Comparison of ENCODE assay signal across 2 cellular contexts in the genomic region with DNA sequence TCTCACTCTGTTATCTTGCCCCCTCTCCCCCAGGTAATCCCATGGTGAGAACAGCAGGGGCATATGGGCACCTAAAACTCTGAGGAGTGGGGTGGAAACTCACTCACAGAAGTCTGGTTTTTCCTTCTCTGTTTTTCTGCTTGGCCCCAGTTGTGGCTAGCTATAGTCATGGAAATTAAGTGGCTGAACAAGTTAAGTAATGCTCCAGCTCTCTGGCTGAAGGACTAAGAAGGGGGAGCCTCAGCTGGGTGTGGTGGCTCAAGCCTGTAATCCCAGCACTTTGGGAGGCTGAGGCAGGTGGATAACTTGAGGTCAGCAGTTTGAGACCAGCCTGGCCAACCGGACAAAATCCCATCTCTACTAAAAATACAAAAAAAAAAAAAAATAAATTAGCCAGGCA.
TF ChIP-seq lines count a peak whose summit lies in the region.

No MANE protein-coding gene starts in this region.

TF ChIP-seq in GM23338, 12 proteins besides CTCF, POLR2A, EP300 and RAD21 (continued from another document):
- TF ChIP-seq, protein P1, sequence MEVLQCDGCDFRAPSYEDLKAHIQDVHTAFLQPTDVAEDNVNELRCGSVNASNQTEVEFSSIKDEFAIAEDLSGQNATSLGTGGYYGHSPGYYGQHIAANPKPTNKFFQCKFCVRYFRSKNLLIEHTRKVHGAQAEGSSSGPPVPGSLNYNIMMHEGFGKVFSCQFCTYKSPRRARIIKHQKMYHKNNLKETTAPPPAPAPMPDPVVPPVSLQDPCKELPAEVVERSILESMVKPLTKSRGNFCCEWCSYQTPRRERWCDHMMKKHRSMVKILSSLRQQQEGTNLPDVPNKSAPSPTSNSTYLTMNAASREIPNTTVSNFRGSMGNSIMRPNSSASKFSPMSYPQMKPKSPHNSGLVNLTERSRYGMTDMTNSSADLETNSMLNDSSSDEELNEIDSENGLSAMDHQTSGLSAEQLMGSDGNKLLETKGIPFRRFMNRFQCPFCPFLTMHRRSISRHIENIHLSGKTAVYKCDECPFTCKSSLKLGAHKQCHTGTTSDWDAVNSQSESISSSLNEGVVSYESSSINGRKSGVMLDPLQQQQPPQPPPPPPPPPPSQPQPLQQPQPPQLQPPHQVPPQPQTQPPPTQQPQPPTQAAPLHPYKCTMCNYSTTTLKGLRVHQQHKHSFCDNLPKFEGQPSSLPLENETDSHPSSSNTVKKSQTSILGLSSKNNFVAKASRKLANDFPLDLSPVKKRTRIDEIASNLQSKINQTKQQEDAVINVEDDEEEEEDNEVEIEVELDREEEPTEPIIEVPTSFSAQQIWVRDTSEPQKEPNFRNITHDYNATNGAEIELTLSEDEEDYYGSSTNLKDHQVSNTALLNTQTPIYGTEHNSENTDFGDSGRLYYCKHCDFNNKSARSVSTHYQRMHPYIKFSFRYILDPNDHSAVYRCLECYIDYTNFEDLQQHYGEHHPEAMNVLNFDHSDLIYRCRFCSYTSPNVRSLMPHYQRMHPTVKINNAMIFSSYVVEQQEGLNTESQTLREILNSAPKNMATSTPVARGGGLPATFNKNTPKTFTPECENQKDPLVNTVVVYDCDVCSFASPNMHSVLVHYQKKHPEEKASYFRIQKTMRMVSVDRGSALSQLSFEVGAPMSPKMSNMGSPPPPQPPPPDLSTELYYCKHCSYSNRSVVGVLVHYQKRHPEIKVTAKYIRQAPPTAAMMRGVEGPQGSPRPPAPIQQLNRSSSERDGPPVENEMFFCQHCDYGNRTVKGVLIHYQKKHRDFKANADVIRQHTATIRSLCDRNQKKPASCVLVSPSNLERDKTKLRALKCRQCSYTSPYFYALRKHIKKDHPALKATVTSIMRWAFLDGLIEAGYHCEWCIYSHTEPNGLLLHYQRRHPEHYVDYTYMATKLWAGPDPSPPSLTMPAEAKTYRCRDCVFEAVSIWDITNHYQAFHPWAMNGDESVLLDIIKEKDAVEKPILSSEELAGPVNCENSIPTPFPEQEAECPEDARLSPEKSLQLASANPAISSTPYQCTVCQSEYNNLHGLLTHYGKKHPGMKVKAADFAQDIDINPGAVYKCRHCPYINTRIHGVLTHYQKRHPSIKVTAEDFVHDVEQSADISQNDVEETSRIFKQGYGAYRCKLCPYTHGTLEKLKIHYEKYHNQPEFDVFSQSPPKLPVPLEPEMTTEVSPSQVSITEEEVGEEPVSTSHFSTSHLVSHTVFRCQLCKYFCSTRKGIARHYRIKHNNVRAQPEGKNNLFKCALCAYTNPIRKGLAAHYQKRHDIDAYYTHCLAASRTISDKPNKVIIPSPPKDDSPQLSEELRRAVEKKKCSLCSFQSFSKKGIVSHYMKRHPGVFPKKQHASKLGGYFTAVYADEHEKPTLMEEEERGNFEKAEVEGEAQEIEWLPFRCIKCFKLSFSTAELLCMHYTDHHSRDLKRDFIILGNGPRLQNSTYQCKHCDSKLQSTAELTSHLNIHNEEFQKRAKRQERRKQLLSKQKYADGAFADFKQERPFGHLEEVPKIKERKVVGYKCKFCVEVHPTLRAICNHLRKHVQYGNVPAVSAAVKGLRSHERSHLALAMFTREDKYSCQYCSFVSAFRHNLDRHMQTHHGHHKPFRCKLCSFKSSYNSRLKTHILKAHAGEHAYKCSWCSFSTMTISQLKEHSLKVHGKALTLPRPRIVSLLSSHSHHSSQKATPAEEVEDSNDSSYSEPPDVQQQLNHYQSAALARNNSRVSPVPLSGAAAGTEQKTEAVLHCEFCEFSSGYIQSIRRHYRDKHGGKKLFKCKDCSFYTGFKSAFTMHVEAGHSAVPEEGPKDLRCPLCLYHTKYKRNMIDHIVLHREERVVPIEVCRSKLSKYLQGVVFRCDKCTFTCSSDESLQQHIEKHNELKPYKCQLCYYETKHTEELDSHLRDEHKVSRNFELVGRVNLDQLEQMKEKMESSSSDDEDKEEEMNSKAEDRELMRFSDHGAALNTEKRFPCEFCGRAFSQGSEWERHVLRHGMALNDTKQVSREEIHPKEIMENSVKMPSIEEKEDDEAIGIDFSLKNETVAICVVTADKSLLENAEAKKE (CRISPR knock-in tag; IDR thresholded peaks at IDR 0.05): peak; percentile 16; the same call in 1 of the 2 replicates
- TF ChIP-seq STAT1 (IDR thresholded peaks at IDR 0.05; ENCODE audit: unreplicated experiment) (no peak), ZNF331 (CRISPR knock-in tag; IDR thresholded peaks at IDR 0.05; ENCODE audit: low read depth) (no peak)
TF ChIP-seq in GM23338: peak in this region for 1.

TF ChIP-seq in GM12878, 131 proteins besides CTCF, POLR2A, EP300 and RAD21 (continued from another document):
- TF ChIP-seq, protein P2, sequence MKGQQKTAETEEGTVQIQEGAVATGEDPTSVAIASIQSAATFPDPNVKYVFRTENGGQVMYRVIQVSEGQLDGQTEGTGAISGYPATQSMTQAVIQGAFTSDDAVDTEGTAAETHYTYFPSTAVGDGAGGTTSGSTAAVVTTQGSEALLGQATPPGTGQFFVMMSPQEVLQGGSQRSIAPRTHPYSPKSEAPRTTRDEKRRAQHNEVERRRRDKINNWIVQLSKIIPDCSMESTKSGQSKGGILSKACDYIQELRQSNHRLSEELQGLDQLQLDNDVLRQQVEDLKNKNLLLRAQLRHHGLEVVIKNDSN (IDR thresholded peaks at IDR 0.05; ENCODE audit: borderline replicate concordance, extremely low read length, insufficient read depth, low read depth, low read length): no peak
- no peak for TF ChIP-seq ZNF217 (IDR thresholded peaks at IDR 0.05)
- no peak for TF ChIP-seq SUZ12 (IDR thresholded peaks at IDR 0.05; ENCODE audit: unreplicated experiment)
- TF ChIP-seq PML (IDR thresholded peaks at IDR 0.05; ENCODE audit: low read length): no peak
- no peak for TF ChIP-seq SUPT20H (IDR thresholded peaks at IDR 0.05; ENCODE audit: borderline replicate concordance, control insufficient read depth, low read depth, low read length)
- no peak for TF ChIP-seq BCL11A (IDR thresholded peaks at IDR 0.05; ENCODE audit: low read depth, low read length)
- TF ChIP-seq CHD4 (IDR thresholded peaks at IDR 0.05): no peak
- TF ChIP-seq ATF3 (IDR thresholded peaks at IDR 0.05; ENCODE audit: borderline replicate concordance, extremely low read depth, low read depth, low read length): no peak
- no peak for TF ChIP-seq TBL1XR1 (IDR thresholded peaks at IDR 0.05; ENCODE audit: low read depth, low read length)
- TF ChIP-seq EZH2 (IDR thresholded peaks at IDR 0.05; ENCODE audit: borderline replicate concordance, control insufficient read depth, low read depth, low read length): no peak
- TF ChIP-seq SMC3 (IDR thresholded peaks at IDR 0.05; ENCODE audit: borderline replicate concordance, low read length): no peak
- TF ChIP-seq KLF5 (IDR thresholded peaks at IDR 0.05; ENCODE audit: partially characterized antibody): no peak
- TF ChIP-seq RCOR1 (conservative IDR thresholded peaks at IDR 0.05; ENCODE audit: low read depth, low read length): no peak
- TF ChIP-seq RAD51 (IDR thresholded peaks at IDR 0.05): no peak
- TF ChIP-seq GABPA (IDR thresholded peaks at IDR 0.05; ENCODE audit: low read depth): no peak
- no peak for TF ChIP-seq STAT1 (conservative IDR thresholded peaks at IDR 0.05)
